ENCODE assay signal across 22 cellular contexts in the genomic region with DNA sequence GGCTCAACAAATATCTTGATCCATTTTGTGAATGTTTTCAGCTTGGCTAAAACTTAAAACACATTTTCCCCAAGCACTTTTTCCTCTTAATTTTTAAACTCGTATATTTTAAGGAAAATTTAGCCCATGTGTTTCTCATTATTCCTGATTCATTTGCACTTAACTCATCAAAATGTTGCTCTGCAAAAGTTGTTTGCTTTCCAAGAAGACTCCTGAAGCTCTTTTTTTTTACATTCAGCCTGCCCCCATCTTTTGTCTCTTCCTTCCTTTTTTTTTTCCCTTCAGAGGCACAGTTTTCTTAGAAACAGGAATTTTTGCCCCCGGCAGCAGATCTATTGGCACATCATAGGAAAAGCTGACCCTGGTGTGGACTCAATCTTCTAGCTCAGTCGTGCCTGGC.
A peak's percentile ranks its signal among the peaks of the same experiment; 100 is the strongest.
DNase-seq lines count a peak whose midpoint lies in the region; ATAC-seq and TF ChIP-seq lines count a peak whose summit lies in the region.
"Had no signal": no experiment of that assay in that cellular context is flagged by ENCODE, and none has a peak within 500 bp of the region (broad histone marks: within the 10 kb centered on the region; RNA-seq: fewer than 3 reads in every experiment).

No MANE protein-coding gene starts in this region.

- H3K27me3 Mint-ChIP-seq in GM23338 (ENCODE audit: insufficient read depth, low read depth, poor library complexity) = peaks cover 5% of the 10 kb centered on the region
- no peaks in the 10 kb centered on the region for H3K27me3 Mint-ChIP-seq in MCF 10A (ENCODE audit: insufficient read depth, unreplicated experiment)
- H3K27me3 Mint-ChIP-seq: B cell; CD4-positive, alpha-beta T cell had no signal

- intact Hi-C loops in MCF 10A (cut with micrococcal nuclease) = no loop called here

- H3F3A ChIP-seq in GM23338 (replicated peaks; ENCODE audit: low read depth) = no peaks in the 10 kb centered on the region

- H3K79me2 ChIP-seq in GM23338 (replicated peaks; ENCODE audit: insufficient read depth) = no peaks in the 10 kb centered on the region

- no peak for TF ChIP-seq CTCF in GM23338 (conservative IDR thresholded peaks at IDR 0.05; ENCODE audit: low read depth in 2 of 2)
- TF ChIP-seq CTCF in fibroblast of villous mesenchyme (IDR thresholded peaks at IDR 0.05; ENCODE audit: insufficient read depth, low read depth, low read length) = no peak
- TF ChIP-seq CTCF in WERI-Rb-1 (IDR thresholded peaks at IDR 0.05; ENCODE audit: low read depth, low read length) = no peak
- TF ChIP-seq CTCF in MCF 10A (IDR thresholded peaks at IDR 0.05; ENCODE audit: unreplicated experiment) = no peak

- CTCF ChIA-PET in MCF 10A (lab: Yijun Ruan, JAX) = interaction anchor here (0.6 to 0.7 kb wide), 3 partner anchors 17 to 475 kb away, joined by 3 to 4 read pairs (median 3); no protein-coding TSS in a partner anchor

- POLR2A ChIA-PET in MCF 10A (lab: Yijun Ruan, JAX) = no interaction called here

- peaks cover 15% of the 10 kb centered on the region; the same call in 1 of the 2 replicates for H3K4me1 ChIP-seq in GM23338 (ENCODE audit: insufficient read depth)
- H3K4me1 ChIP-seq: Caco-2, Peyer's patch had no signal

- ATAC-seq in GM23338 (no peak), HG03442 (IDR thresholded peaks at IDR 0.05; ENCODE audit: unreplicated experiment) (no peak)
- ATAC-seq: GM12878, HepG2 had no signal

- H3K27me3 ChIP-seq in GM23338 (ENCODE audit: insufficient read depth) (no peaks in the 10 kb centered on the region), WERI-Rb-1 (ENCODE audit: insufficient read depth, low read depth, severe bottlenecking) (no peaks in the 10 kb centered on the region)
- H3K27me3 ChIP-seq: Peyer's patch had no signal

- H4K20me1 ChIP-seq in GM23338 (replicated peaks; ENCODE audit: insufficient read depth) = no peaks in the 10 kb centered on the region

- peaks cover 5% of the 10 kb centered on the region for H3K9me2 ChIP-seq in GM23338 (ENCODE audit: insufficient read depth)

- H3K9me3 Mint-ChIP-seq in GM23338 (no peaks in the 10 kb centered on the region; the same call in 1 of the 3 replicates), MCF 10A (ENCODE audit: unreplicated experiment) (no peaks in the 10 kb centered on the region)

- H3K4me2 ChIP-seq in GM23338 = no peak overlapping the region

- no peaks in the 10 kb centered on the region for H3K36me3 Mint-ChIP-seq in GM23338 (ENCODE audit: low read depth)
- no peaks in the 10 kb centered on the region for H3K36me3 Mint-ChIP-seq in MCF 10A (ENCODE audit: insufficient read depth, unreplicated experiment)

- H3K27ac ChIP-seq in GM23338 (ENCODE audit: low read depth) (no peak overlapping the region), WERI-Rb-1 (no peak overlapping the region)
- H3K27ac ChIP-seq: Peyer's patch had no signal

- BruUV-seq in MCF 10A (replicated peaks; lab: Mats Ljungman, UMichigan) = no TSS peak

- peak overlapping the region; percentile 20; the same call in 1 of the 2 replicates for H2AFZ ChIP-seq in GM23338

- DNase-seq in GM23338 (ENCODE audit: low spot score) = no peak
- peak; percentile 34 for DNase-seq in dedifferentiated amniotic fluid mesenchymal stem cell (ENCODE audit: extremely low spot score)
- DNase-seq in fibroblast of villous mesenchyme (ENCODE audit: low read depth) = peak; percentile 21
- DNase-seq in WERI-Rb-1 = no peak
- DNase-seq in MCF 10A (ENCODE audit: unreplicated experiment) = no peak
- DNase-seq in NCI-H187 (lab: John Stamatoyannopoulos, UW) = no peak
- DNase-seq: ACHN; Caco-2; CD4-positive, alpha-beta T cell; GF-D8; GOT3; KBM-7; NCI-H1694 treated with DMSO at 0.1 percent for 48 hours; NCI-H345; NCI-H526 treated with DMSO at 0.1 percent for 48 hours; NK-92 treated with Interleukin-12 subunit alpha and Interleukin-12 subunit beta, amount 100 ng/mL, for 24 hours; Peyer's patch; Right ventricle myocardium superior had no signal

- no peaks in the 10 kb centered on the region for H3K36me3 ChIP-seq in GM23338 (ENCODE audit: insufficient read depth)
- H3K36me3 ChIP-seq in WERI-Rb-1 = no peaks in the 10 kb centered on the region
- H3K36me3 ChIP-seq: Peyer's patch had no signal

- H3K27ac Mint-ChIP-seq in GM23338 (no peak overlapping the region; the same call in 1 of the 2 replicates), MCF 10A (ENCODE audit: low read depth, unreplicated experiment) (no peak overlapping the region)
- H3K27ac Mint-ChIP-seq: B cell; CD4-positive, alpha-beta T cell had no signal

- H3K4me3 Mint-ChIP-seq in GM23338 = no peak overlapping the region
- no peak overlapping the region for H3K4me3 Mint-ChIP-seq in MCF 10A (ENCODE audit: unreplicated experiment)
- H3K4me3 Mint-ChIP-seq: B cell; CD4-positive, alpha-beta T cell had no signal

- no peak overlapping the region for H3K4me3 ChIP-seq in GM23338
- H3K4me3 ChIP-seq in fibroblast of villous mesenchyme (ENCODE audit: low read depth, low read length) = no peak overlapping the region
- no peak overlapping the region for H3K4me3 ChIP-seq in WERI-Rb-1 (ENCODE audit: low read depth, low read length)
- H3K4me3 ChIP-seq: GM12878, Peyer's patch had no signal

- H3K4me1 Mint-ChIP-seq in GM23338 (peaks cover 14% of the 10 kb centered on the region), MCF 10A (ENCODE audit: insufficient read depth, unreplicated experiment) (no peaks in the 10 kb centered on the region)
- H3K4me1 Mint-ChIP-seq: B cell had no signal

- H3K9me3 ChIP-seq in WERI-Rb-1 (ENCODE audit: severe bottlenecking) = no peaks in the 10 kb centered on the region
- H3K9me3 ChIP-seq: Peyer's patch had no signal

TF ChIP-seq in GM23338, 12 proteins besides CTCF, POLR2A, EP300 and RAD21 (continues in another document):
- TF ChIP-seq, protein P1, sequence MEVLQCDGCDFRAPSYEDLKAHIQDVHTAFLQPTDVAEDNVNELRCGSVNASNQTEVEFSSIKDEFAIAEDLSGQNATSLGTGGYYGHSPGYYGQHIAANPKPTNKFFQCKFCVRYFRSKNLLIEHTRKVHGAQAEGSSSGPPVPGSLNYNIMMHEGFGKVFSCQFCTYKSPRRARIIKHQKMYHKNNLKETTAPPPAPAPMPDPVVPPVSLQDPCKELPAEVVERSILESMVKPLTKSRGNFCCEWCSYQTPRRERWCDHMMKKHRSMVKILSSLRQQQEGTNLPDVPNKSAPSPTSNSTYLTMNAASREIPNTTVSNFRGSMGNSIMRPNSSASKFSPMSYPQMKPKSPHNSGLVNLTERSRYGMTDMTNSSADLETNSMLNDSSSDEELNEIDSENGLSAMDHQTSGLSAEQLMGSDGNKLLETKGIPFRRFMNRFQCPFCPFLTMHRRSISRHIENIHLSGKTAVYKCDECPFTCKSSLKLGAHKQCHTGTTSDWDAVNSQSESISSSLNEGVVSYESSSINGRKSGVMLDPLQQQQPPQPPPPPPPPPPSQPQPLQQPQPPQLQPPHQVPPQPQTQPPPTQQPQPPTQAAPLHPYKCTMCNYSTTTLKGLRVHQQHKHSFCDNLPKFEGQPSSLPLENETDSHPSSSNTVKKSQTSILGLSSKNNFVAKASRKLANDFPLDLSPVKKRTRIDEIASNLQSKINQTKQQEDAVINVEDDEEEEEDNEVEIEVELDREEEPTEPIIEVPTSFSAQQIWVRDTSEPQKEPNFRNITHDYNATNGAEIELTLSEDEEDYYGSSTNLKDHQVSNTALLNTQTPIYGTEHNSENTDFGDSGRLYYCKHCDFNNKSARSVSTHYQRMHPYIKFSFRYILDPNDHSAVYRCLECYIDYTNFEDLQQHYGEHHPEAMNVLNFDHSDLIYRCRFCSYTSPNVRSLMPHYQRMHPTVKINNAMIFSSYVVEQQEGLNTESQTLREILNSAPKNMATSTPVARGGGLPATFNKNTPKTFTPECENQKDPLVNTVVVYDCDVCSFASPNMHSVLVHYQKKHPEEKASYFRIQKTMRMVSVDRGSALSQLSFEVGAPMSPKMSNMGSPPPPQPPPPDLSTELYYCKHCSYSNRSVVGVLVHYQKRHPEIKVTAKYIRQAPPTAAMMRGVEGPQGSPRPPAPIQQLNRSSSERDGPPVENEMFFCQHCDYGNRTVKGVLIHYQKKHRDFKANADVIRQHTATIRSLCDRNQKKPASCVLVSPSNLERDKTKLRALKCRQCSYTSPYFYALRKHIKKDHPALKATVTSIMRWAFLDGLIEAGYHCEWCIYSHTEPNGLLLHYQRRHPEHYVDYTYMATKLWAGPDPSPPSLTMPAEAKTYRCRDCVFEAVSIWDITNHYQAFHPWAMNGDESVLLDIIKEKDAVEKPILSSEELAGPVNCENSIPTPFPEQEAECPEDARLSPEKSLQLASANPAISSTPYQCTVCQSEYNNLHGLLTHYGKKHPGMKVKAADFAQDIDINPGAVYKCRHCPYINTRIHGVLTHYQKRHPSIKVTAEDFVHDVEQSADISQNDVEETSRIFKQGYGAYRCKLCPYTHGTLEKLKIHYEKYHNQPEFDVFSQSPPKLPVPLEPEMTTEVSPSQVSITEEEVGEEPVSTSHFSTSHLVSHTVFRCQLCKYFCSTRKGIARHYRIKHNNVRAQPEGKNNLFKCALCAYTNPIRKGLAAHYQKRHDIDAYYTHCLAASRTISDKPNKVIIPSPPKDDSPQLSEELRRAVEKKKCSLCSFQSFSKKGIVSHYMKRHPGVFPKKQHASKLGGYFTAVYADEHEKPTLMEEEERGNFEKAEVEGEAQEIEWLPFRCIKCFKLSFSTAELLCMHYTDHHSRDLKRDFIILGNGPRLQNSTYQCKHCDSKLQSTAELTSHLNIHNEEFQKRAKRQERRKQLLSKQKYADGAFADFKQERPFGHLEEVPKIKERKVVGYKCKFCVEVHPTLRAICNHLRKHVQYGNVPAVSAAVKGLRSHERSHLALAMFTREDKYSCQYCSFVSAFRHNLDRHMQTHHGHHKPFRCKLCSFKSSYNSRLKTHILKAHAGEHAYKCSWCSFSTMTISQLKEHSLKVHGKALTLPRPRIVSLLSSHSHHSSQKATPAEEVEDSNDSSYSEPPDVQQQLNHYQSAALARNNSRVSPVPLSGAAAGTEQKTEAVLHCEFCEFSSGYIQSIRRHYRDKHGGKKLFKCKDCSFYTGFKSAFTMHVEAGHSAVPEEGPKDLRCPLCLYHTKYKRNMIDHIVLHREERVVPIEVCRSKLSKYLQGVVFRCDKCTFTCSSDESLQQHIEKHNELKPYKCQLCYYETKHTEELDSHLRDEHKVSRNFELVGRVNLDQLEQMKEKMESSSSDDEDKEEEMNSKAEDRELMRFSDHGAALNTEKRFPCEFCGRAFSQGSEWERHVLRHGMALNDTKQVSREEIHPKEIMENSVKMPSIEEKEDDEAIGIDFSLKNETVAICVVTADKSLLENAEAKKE (CRISPR knock-in tag; IDR thresholded peaks at IDR 0.05) = no peak

Comparison
In these comparisons a context has a peak if more than half of its experiments do, and no peak if none do; other contexts are left out.
1. DNase-seq: peak in dedifferentiated amniotic fluid mesenchymal stem cell (single experiment) and fibroblast of villous mesenchyme (single experiment); none in GM23338 (single experiment), WERI-Rb-1 (single experiment), MCF 10A (single experiment) and NCI-H187 (0 of 2).